ENCODE assay signal across 30 cellular contexts in the genomic region with DNA sequence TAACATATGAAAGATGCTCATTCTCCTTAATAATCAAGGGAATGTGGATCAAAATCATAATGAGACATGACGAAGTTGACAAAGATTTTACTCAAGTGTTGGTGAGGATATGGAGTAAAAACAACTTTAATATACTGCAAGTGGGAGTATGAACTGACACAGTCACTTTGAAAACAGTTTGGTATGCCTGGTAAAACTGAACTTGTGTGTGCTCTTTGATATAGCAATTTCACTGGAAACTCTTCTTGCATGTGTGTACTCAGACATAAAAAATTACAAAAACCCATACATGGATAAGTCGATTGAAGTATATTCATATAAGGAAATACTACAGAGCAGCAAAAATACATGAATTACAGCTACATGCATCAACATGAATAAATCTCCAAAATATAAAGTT.
"Had no signal": no experiment of that assay in that cellular context is flagged by ENCODE, and none has a peak within 500 bp of the region (broad histone marks: within the 10 kb centered on the region; RNA-seq: fewer than 3 reads in every experiment).

No MANE protein-coding gene starts in this region.

- H3K4me3 Mint-ChIP-seq: activated B cell treated with CpG ODN at 0.5 μM for 24 hours; activated CD4-positive, alpha-beta memory T cell treated with anti-CD3 and anti-CD28 coated beads for 36 hours; activated CD4-positive, alpha-beta T cell treated with anti-CD3 and anti-CD28 coated beads, Interleukin-2, amount 10 ng/mL, durations not matched to agents 7 days and 5 days; activated CD8-positive, alpha-beta T cell treated with anti-CD3 and anti-CD28 coated beads for 36 hours; activated naive CD4-positive, alpha-beta T cell treated with anti-CD3 and anti-CD28 coated beads for 36 hours; activated naive CD8-positive, alpha-beta T cell treated with anti-CD3 and anti-CD28 coated beads for 36 hours; activated T-cell treated with anti-CD3 and anti-CD28 coated beads, Interleukin-2, amount 50 U/mL, for 24 hours; activated T-helper 1 cell treated with anti-CD3 and anti-CD28 coated beads, Interleukin-12 subunit alpha, Interleukin-12 subunit beta, Interleukin-2, Interleukin-4 antibody, amounts not matched to agents 30 ng/mL and 10 ng/mL and 1 ng/mL, durations not matched to agents 14 hours and 24 hours and 36 hours; activated T-helper 17 cell treated with anti-CD3 and anti-CD28 coated beads, Interleukin-2, amount 50 U/mL, for 72 hours; T-helper 1 cell treated with Interleukin-12 subunit alpha and Interleukin-12 subunit beta and Interleukin-4 antibody, amounts not matched to agents 30 μg/mL and 1 μg/mL, for 36 hours; T-helper 2 cell treated with Interferon-gamma antibody and Interleukin-4, amounts not matched to agents 5 μg/mL and 100 μg/mL, for 36 hours had no signal

- H3K9me3 ChIP-seq: adrenal gland, body of pancreas, breast epithelium had no signal

- H3K4me1 Mint-ChIP-seq: activated CD4-positive, alpha-beta T cell treated with anti-CD3 and anti-CD28 coated beads, Interleukin-2, amount 10 ng/mL, durations not matched to agents 7 days and 5 days; activated T-helper 17 cell treated with anti-CD3 and anti-CD28 coated beads, Interleukin-2, amount 50 U/mL, for 72 hours had no signal

- ATAC-seq: activated CD8-positive, alpha-beta T cell treated with anti-CD3 and anti-CD28 coated beads for 36 hours; activated T-helper 17 cell treated with anti-CD3 and anti-CD28 coated beads, Interleukin-2, amount 50 U/mL, for 72 hours; body of pancreas had no signal

- H3K9me3 Mint-ChIP-seq: activated B cell treated with CpG ODN at 0.5 μM for 24 hours; activated CD4-positive, alpha-beta memory T cell treated with anti-CD3 and anti-CD28 coated beads for 36 hours; activated CD8-positive, alpha-beta T cell treated with anti-CD3 and anti-CD28 coated beads for 36 hours; activated naive CD4-positive, alpha-beta T cell treated with anti-CD3 and anti-CD28 coated beads for 36 hours; activated naive CD4-positive, alpha-beta T cell treated with anti-CD3 and anti-CD28 coated beads, Interleukin-2, amount 50 U/mL, for 72 hours; activated T-cell treated with anti-CD3 and anti-CD28 coated beads, Interleukin-2, amount 50 U/mL, for 24 hours; activated T-helper 17 cell treated with anti-CD3 and anti-CD28 coated beads, Interleukin-2, amount 50 U/mL, for 72 hours; T-helper 1 cell treated with Interleukin-12 subunit alpha and Interleukin-12 subunit beta and Interleukin-4 antibody, amounts not matched to agents 30 μg/mL and 1 μg/mL, for 36 hours had no signal

- H3K4me1 ChIP-seq: adrenal gland, body of pancreas, breast epithelium had no signal

- DNase-seq: activated B cell treated with CpG ODN at 0.5 μM for 24 hours; activated CD4-positive, alpha-beta memory T cell treated with anti-CD3 and anti-CD28 coated beads for 36 hours; activated CD4-positive, alpha-beta T cell treated with anti-CD3 and anti-CD28 coated beads for 48 hours; activated CD4-positive, alpha-beta T cell treated with anti-CD3 and anti-CD28 coated beads, Interleukin-2, amount 10 ng/mL, durations not matched to agents 7 days and 5 days; activated CD4-positive, CD25-positive, alpha-beta regulatory T cell treated with anti-CD3 and anti-CD28 coated beads, Interleukin-2, amount 50 U/mL, for 72 hours; activated CD8-positive, alpha-beta memory T cell treated with anti-CD3 and anti-CD28 coated beads, Interleukin-2, amount 50 U/mL, for 4 hours; activated CD8-positive, alpha-beta T cell treated with anti-CD3 and anti-CD28 coated beads for 36 hours; activated effector memory CD4-positive, alpha-beta T cell treated with anti-CD3 and anti-CD28 coated beads, Interleukin-2, amount 50 U/mL, for 16 hours; activated gamma-delta T cell treated with Interleukin-2 at 50 U/mL for 16 hours; activated naive CD4-positive, alpha-beta T cell; activated naive CD4-positive, alpha-beta T cell treated with anti-CD3 and anti-CD28 coated beads for 36 hours; activated naive CD4-positive, alpha-beta T cell treated with anti-CD3 and anti-CD28 coated beads, Interleukin-2, amount 50 U/mL, for 16 hours; activated naive CD8-positive, alpha-beta T cell treated with anti-CD3 and anti-CD28 coated beads for 36 hours; activated T-cell treated with anti-CD3 and anti-CD28 coated beads, Interleukin-2, amount 50 U/mL, for 24 hours; activated T-cell treated with anti-CD3 and anti-CD28 coated beads, Interleukin-2, amount 50 U/mL, for 48 hours; adrenal gland; amniotic stem cell; aorta; body of pancreas; brain microvascular endothelial cell; central memory CD4-positive, alpha-beta T cell; T-helper 1 cell; T-helper 9 cell had no signal

- H3K36me3 Mint-ChIP-seq: activated CD4-positive, alpha-beta memory T cell treated with anti-CD3 and anti-CD28 coated beads for 36 hours; activated naive CD4-positive, alpha-beta T cell treated with anti-CD3 and anti-CD28 coated beads, Interleukin-2, amount 50 U/mL, for 72 hours; activated naive CD8-positive, alpha-beta T cell treated with anti-CD3 and anti-CD28 coated beads for 36 hours had no signal

- H3K4me3 ChIP-seq: adrenal gland, body of pancreas, breast epithelium had no signal

- H3K27me3 Mint-ChIP-seq: activated B cell treated with CpG ODN at 0.5 μM for 24 hours; activated CD4-positive, alpha-beta memory T cell treated with anti-CD3 and anti-CD28 coated beads for 36 hours; activated CD4-positive, alpha-beta T cell treated with anti-CD3 and anti-CD28 coated beads, Interleukin-2, amount 10 ng/mL, durations not matched to agents 7 days and 5 days; activated CD8-positive, alpha-beta T cell treated with anti-CD3 and anti-CD28 coated beads for 36 hours; activated naive CD8-positive, alpha-beta T cell treated with anti-CD3 and anti-CD28 coated beads for 36 hours; activated T-cell treated with anti-CD3 and anti-CD28 coated beads, Interleukin-2, amount 50 U/mL, for 24 hours; activated T-helper 17 cell treated with anti-CD3 and anti-CD28 coated beads, Interleukin-2, amount 50 U/mL, for 72 hours had no signal

- H3K36me3 ChIP-seq: adrenal gland, brain microvascular endothelial cell, breast epithelium had no signal

- H3K27ac Mint-ChIP-seq: activated B cell treated with CpG ODN at 0.5 μM for 24 hours; activated CD4-positive, alpha-beta memory T cell treated with anti-CD3 and anti-CD28 coated beads for 36 hours; activated CD4-positive, alpha-beta T cell treated with anti-CD3 and anti-CD28 coated beads, Interleukin-2, amount 10 ng/mL, durations not matched to agents 7 days and 5 days; activated CD8-positive, alpha-beta T cell treated with anti-CD3 and anti-CD28 coated beads for 36 hours; activated naive CD4-positive, alpha-beta T cell treated with anti-CD3 and anti-CD28 coated beads for 36 hours; activated naive CD4-positive, alpha-beta T cell treated with anti-CD3 and anti-CD28 coated beads, Interleukin-2, amount 50 U/mL, for 72 hours; activated naive CD8-positive, alpha-beta T cell treated with anti-CD3 and anti-CD28 coated beads for 36 hours; activated T-cell treated with anti-CD3 and anti-CD28 coated beads, Interleukin-2, amount 50 U/mL, for 24 hours; activated T-helper 1 cell treated with anti-CD3 and anti-CD28 coated beads, Interleukin-12 subunit alpha, Interleukin-12 subunit beta, Interleukin-2, Interleukin-4 antibody, amounts not matched to agents 30 ng/mL and 10 ng/mL and 1 ng/mL, durations not matched to agents 14 hours and 24 hours and 36 hours; activated T-helper 17 cell treated with anti-CD3 and anti-CD28 coated beads, Interleukin-2, amount 50 U/mL, for 72 hours; T-helper 1 cell treated with Interleukin-12 subunit alpha and Interleukin-12 subunit beta and Interleukin-4 antibody, amounts not matched to agents 30 μg/mL and 1 μg/mL, for 36 hours; T-helper 2 cell treated with Interferon-gamma antibody and Interleukin-4, amounts not matched to agents 5 μg/mL and 100 μg/mL, for 36 hours had no signal

- H3K27ac ChIP-seq: adrenal gland, body of pancreas, brain microvascular endothelial cell, breast epithelium, VCaP had no signal

- H3K27me3 ChIP-seq: adrenal gland, body of pancreas, brain microvascular endothelial cell, breast epithelium had no signal
